Comparison of ENCODE assay signal across 13 cellular contexts in genomic region chr6:20467437-20467836, GRCh38.
A peak's percentile ranks its signal among the peaks of the same experiment; 100 is the strongest.
DNase-seq lines count a peak whose midpoint lies in the region; ATAC-seq, FAIRE-seq and TF ChIP-seq lines count a peak whose summit lies in the region.
"Had no signal": no experiment of that assay in that cellular context is flagged by ENCODE, and none has a peak within 500 bp of the region (broad histone marks: within the 10 kb centered on the region; RNA-seq: fewer than 3 reads in every experiment).

No MANE protein-coding gene starts in this region.

- no peaks in the 10 kb centered on the region for H3K27me3 ChIP-seq in Karpas-422 (ENCODE audit: low read length)
- H3K27me3 ChIP-seq: brain microvascular endothelial cell had no signal

- POLR2A ChIA-PET in GM10248 (lab: Yijun Ruan, JAX), result no interaction called here

- H2AFZ ChIP-seq in Karpas-422 (ENCODE audit: low read length), result no peak overlapping the region

- no peak overlapping the region for H3K4me3 ChIP-seq in Karpas-422 (ENCODE audit: low read length)
- H3K4me3 ChIP-seq: mucosa of descending colon had no signal

- peaks cover 97% of the 10 kb centered on the region for H3K79me2 ChIP-seq in Karpas-422 (ENCODE audit: low read length)

- H3K27ac Mint-ChIP-seq in immature natural killer cell, result peak overlapping the region in 2 of 6 donors; percentile 21 to 50

- H3K4me2 ChIP-seq in Karpas-422 (ENCODE audit: low read depth, low read length, poor library complexity, severe bottlenecking), result no peak overlapping the region

- H4K20me1 ChIP-seq in Karpas-422 (ENCODE audit: insufficient read depth, low read depth, low read length), result 0 out of 2 replicates have a peak, but pooled peaks cover 3% of the 10 kb centered on the region

- no peaks in the 10 kb centered on the region for H3K9me3 Mint-ChIP-seq in immature natural killer cell

- FAIRE-seq in GM19239 (lab: Jason Lieb, UNC), result peak; percentile 82

- peaks cover 0 to 12% (median 0%) of the 10 kb centered on the region in 3 donors for H3K36me3 Mint-ChIP-seq in immature natural killer cell

- no peak overlapping the region for H3K4me3 Mint-ChIP-seq in immature natural killer cell

- H3K4me1 ChIP-seq in Karpas-422 (ENCODE audit: low read length), result no peaks in the 10 kb centered on the region

- H3K9ac ChIP-seq in Karpas-422 (ENCODE audit: low read length), result no peak overlapping the region

- H3K27me3 Mint-ChIP-seq in immature natural killer cell (ENCODE audit: low read depth in 3 of 3), result peaks cover 0 to 1% (median 0%) of the 10 kb centered on the region in 3 donors

- peaks cover 16 to 33% of the 10 kb centered on the region in 2 donors for H3K4me1 Mint-ChIP-seq in immature natural killer cell

- H3K9me3 ChIP-seq in Karpas-422 (ENCODE audit: low read length), result no peaks in the 10 kb centered on the region
- H3K9me3 ChIP-seq: mucosa of descending colon had no signal

- CTCF ChIA-PET in GM10248 (lab: Yijun Ruan, JAX), result interaction anchor here (0.7 to 2.4 kb wide), 3 partner anchors 12 to 62 kb away, joined by 3 to 7 read pairs (median 4); no protein-coding TSS in a partner anchor

- H3K36me3 ChIP-seq in Karpas-422 (ENCODE audit: insufficient read depth, low read length), result peaks cover 12% of the 10 kb centered on the region; the same call in 1 of the 2 replicates
- H3K36me3 ChIP-seq: brain microvascular endothelial cell had no signal

- H3K9me2 ChIP-seq in Karpas-422 (replicated peaks; ENCODE audit: insufficient read depth, low read length), result no peaks in the 10 kb centered on the region

- H3K27ac ChIP-seq in Karpas-422 (ENCODE audit: low read length), result no peak overlapping the region
- H3K27ac ChIP-seq: brain microvascular endothelial cell had no signal

- ATAC-seq in HG02678 (IDR thresholded peaks at IDR 0.05; ENCODE audit: unreplicated experiment) (peak; percentile 76), HG03521 (IDR thresholded peaks at IDR 0.05; ENCODE audit: unreplicated experiment) (peak; percentile 49)
- ATAC-seq: mucosa of descending colon had no signal

- TF ChIP-seq CTCF in GM10248 (IDR thresholded peaks at IDR 0.05; ENCODE audit: control extremely low read depth, extremely low read depth, low read depth, missing control alignments), result no peak

- DNase-seq in GM10248 (ENCODE audit: extremely low spot score) (peak; percentile 26), GM19239 (ENCODE audit: insufficient read length, low spot score) (no peak), Karpas-422 (no peak), NCI-H526 (lab: John Stamatoyannopoulos, UW) (no peak), immature natural killer cell (no peak), AG20443 (ENCODE audit: low spot score) (no peak)
- DNase-seq: brain microvascular endothelial cell, EL, GOT3, KBM-7, mucosa of descending colon had no signal
